ENCODE assay signal across 21 cellular contexts in genomic region chr2:222426836-222427130, GRCh38. TPM values are rescaled to one million over a fixed set of nuclear protein-coding genes. Genes with fewer than 3 reads are reported as not detected.
A peak's percentile ranks its signal among the peaks of the same experiment; 100 is the strongest.
DNase-seq lines count a peak whose midpoint lies in the region; ATAC-seq and TF ChIP-seq lines count a peak whose summit lies in the region.
"Had no signal": no experiment of that assay in that cellular context is flagged by ENCODE, and none has a peak within 500 bp of the region (broad histone marks: within the 10 kb centered on the region; RNA-seq: fewer than 3 reads in every experiment).

No MANE protein-coding gene starts in this region.

- peaks cover 5 to 7% of the 10 kb centered on the region in 2 donors for H3K36me3 Mint-ChIP-seq in activated T-cell treated with anti-CD3 and anti-CD28 coated beads, Interleukin-2, amount 50 U/mL, for 72 hours (ENCODE audit: insufficient read depth in 2 of 2)
- H3K36me3 Mint-ChIP-seq: mesothelial cell of epicardium had no signal

- intact Hi-C loops in thyroid gland (cut with DNase I), result no loop called here

- TF ChIP-seq CTCF in OCI-LY3 (IDR thresholded peaks at IDR 0.05; ENCODE audit: low read depth, low read length) (no peak), thyroid gland (IDR thresholded peaks at IDR 0.05) (no peak)

- H2AFZ ChIP-seq in OCI-LY3 (ENCODE audit: low read depth, low read length), result no peak overlapping the region

- H3K4me3 ChIP-seq in OCI-LY3 (ENCODE audit: low read length) (no peak overlapping the region; the same call in 1 of the 2 replicates), esophagus (ENCODE audit: low read depth in 1 of 2, low read length in 2 of 2) (no peak overlapping the region), thyroid gland (replicated peaks in 1 of 3) (no peak overlapping the region)
- H3K4me3 ChIP-seq: SJCRH30 had no signal

- peaks cover 46% of the 10 kb centered on the region for H3K4me1 ChIP-seq in OCI-LY3 (ENCODE audit: low read length)
- H3K4me1 ChIP-seq in esophagus (ENCODE audit: control insufficient read depth in 2 of 2, insufficient read depth in 2 of 2, low read length in 1 of 2), result peaks cover 3 to 10% of the 10 kb centered on the region in 2 donors
- H3K4me1 ChIP-seq in thyroid gland, result peaks cover 7 to 21% of the 10 kb centered on the region in 2 donors

- H3K9me3 ChIP-seq in OCI-LY3 (ENCODE audit: insufficient read depth, low read length) (no peaks in the 10 kb centered on the region), esophagus (ENCODE audit: control insufficient read depth in 2 of 2, insufficient read depth in 1 of 2, low read depth in 1 of 2, low read length in 1 of 2) (no peaks in the 10 kb centered on the region), thyroid gland (no peaks in the 10 kb centered on the region)
- H3K9me3 ChIP-seq: neutrophil had no signal

- peaks cover 46% of the 10 kb centered on the region for H3K4me1 Mint-ChIP-seq in activated T-cell treated with anti-CD3 and anti-CD28 coated beads, Interleukin-2, amount 50 U/mL, for 72 hours (ENCODE audit: low read depth)

- no peak overlapping the region for H3K9ac ChIP-seq in OCI-LY3 (ENCODE audit: low read length)

- H3K27ac ChIP-seq in OCI-LY3 (ENCODE audit: low read length) (no peak overlapping the region), esophagus (ENCODE audit: low read depth in 2 of 2, low read length in 1 of 2) (peak overlapping the region; percentile 66 to 83), thyroid gland (peak overlapping the region; percentile 67 to 89 (median 86))
- H3K27ac ChIP-seq: neutrophil, SJCRH30 had no signal

- H4K20me1 ChIP-seq in OCI-LY3 (ENCODE audit: insufficient read depth, low read length), result no peaks in the 10 kb centered on the region

- H3K36me3 ChIP-seq in OCI-LY3 (replicated peaks; ENCODE audit: low read depth, low read length) (no peaks in the 10 kb centered on the region), esophagus (ENCODE audit: control insufficient read depth in 2 of 2, insufficient read depth in 2 of 2, low read length in 1 of 2) (no peaks in the 10 kb centered on the region), thyroid gland (no peaks in the 10 kb centered on the region)
- H3K36me3 ChIP-seq: neutrophil, SJCRH30 had no signal

- H3K9me3 Mint-ChIP-seq in activated T-cell treated with anti-CD3 and anti-CD28 coated beads, Interleukin-2, amount 50 U/mL, for 72 hours, result no peaks in the 10 kb centered on the region

- peak overlapping the region; percentile 99 for H3K4me2 ChIP-seq in OCI-LY3 (ENCODE audit: low read length)

- H3K27me3 ChIP-seq in OCI-LY3 (ENCODE audit: low read depth, low read length) (no peaks in the 10 kb centered on the region), esophagus (ENCODE audit: control insufficient read depth in 1 of 2, insufficient read depth in 2 of 2, low read length in 2 of 2) (no peaks in the 10 kb centered on the region), thyroid gland (no peaks in the 10 kb centered on the region)
- H3K27me3 ChIP-seq: SJCRH30 had no signal

- H3K79me2 ChIP-seq in OCI-LY3 (ENCODE audit: low read length), result peaks cover 36% of the 10 kb centered on the region

- no peak overlapping the region for H3K27ac Mint-ChIP-seq in activated T-cell treated with anti-CD3 and anti-CD28 coated beads, Interleukin-2, amount 50 U/mL, for 72 hours
- H3K27ac Mint-ChIP-seq: endodermal cell, mesothelial cell of epicardium had no signal

- TF ChIP-seq POLR2A in thyroid gland (IDR thresholded peaks at IDR 0.05), result no peak

- DNase-seq in activated T-cell treated with anti-CD3 and anti-CD28 coated beads, Interleukin-2, amount 50 U/mL, for 72 hours, result no peak
- DNase-seq in activated T-cell treated with anti-CD3 and anti-CD28 coated beads for 4 hours, result no peak
- DNase-seq in thyroid gland, result no peak
- DNase-seq in NCI-H1694 treated with DMSO at 0.1 percent for 48 hours (lab: John Stamatoyannopoulos, UW), result no peak
- DNase-seq in HCEC 1CT, result no peak
- DNase-seq: ACHN; activated effector memory CD4-positive, alpha-beta T cell treated with anti-CD3 and anti-CD28 coated beads, Interleukin-2, amount 50 U/mL, for 16 hours; amniotic stem cell; endodermal cell; hippocampal formation; MV-4-11; NCI-H2029; retina; SJCRH30 had no signal

- peak overlapping the region; percentile 54 to 69 for H3K4me3 Mint-ChIP-seq in activated T-cell treated with anti-CD3 and anti-CD28 coated beads, Interleukin-2, amount 50 U/mL, for 72 hours
- H3K4me3 Mint-ChIP-seq: endodermal cell had no signal

- ATAC-seq in activated T-cell treated with anti-CD3 and anti-CD28 coated beads, Interleukin-2, amount 50 U/mL, for 72 hours (replicated peaks in 1 of 2), result no peak
- no peak for ATAC-seq in GM18867 (IDR thresholded peaks at IDR 0.05; ENCODE audit: unreplicated experiment)

- WGBS in esophagus, 2 donors, result 50 to 63% methylated on average over 3 of the region's 3 CpGs
- 69 to 83% methylated on average over 3 of the region's 3 CpGs for WGBS in thyroid gland, 2 donors

- peaks cover 56% of the 10 kb centered on the region for H3K27me3 Mint-ChIP-seq in activated T-cell treated with anti-CD3 and anti-CD28 coated beads, Interleukin-2, amount 50 U/mL, for 72 hours (ENCODE audit: low read depth)

RNA-seq across cellular contexts. Expression of gene SGPP2, which starts 2.4 kb away (rescaled TPM):
- 10 to 100 TPM; 15.1 to 20.9 TPM for total RNA-seq in activated T-cell treated with anti-CD3 and anti-CD28 coated beads, Interleukin-2, amount 50 U/mL, for 72 hours
- 10 to 100 TPM in 1 of 2 donors, 1 to 10 TPM in 1; 5.5 to 13.9 TPM for polyA plus RNA-seq in esophagus
- total RNA-seq in thyroid gland, result 10 to 100 TPM; 33.7 to 53.7 (median 46.6) TPM
- total RNA-seq: endodermal cell, fibroblast of villous mesenchyme, NCI-H460, SJCRH30 had no signal
